Comparison of ENCODE assay signal across 8 cellular contexts in genomic region chr5:110441035-110441434, GRCh38.
DNase-seq lines count a peak whose midpoint lies in the region; ATAC-seq and TF ChIP-seq lines count a peak whose summit lies in the region.

No MANE protein-coding gene starts in this region.

- in situ Hi-C loops in astrocyte of the spinal cord (cut with HindIII; ENCODE audit: low sequenced_read_pairs) = no loop called here

- no peaks in the 10 kb centered on the region for H3K9me3 ChIP-seq in osteoblast (ENCODE audit: low read depth, low read length)

- no peak overlapping the region for H2AFZ ChIP-seq in osteoblast (ENCODE audit: low read length)

- no peaks in the 10 kb centered on the region for H3K27me3 ChIP-seq in osteoblast (ENCODE audit: insufficient read depth, low read length)

- TF ChIP-seq CTCF in astrocyte of the spinal cord (IDR thresholded peaks at IDR 0.05; ENCODE audit: low read depth, low read length) (peak; percentile 67), osteoblast (IDR thresholded peaks at IDR 0.05; ENCODE audit: extremely low read depth, low read depth, low read length) (peak; percentile 54)

- no peaks in the 10 kb centered on the region for H3K36me3 ChIP-seq in osteoblast (ENCODE audit: insufficient read depth, low read length)

- H4K20me1 ChIP-seq in osteoblast (ENCODE audit: insufficient read depth, low read length) = no peaks in the 10 kb centered on the region

- peak; percentile 68 for ATAC-seq in GM21367 (IDR thresholded peaks at IDR 0.05; ENCODE audit: unreplicated experiment)

- no peak overlapping the region for H3K4me3 ChIP-seq in astrocyte of the spinal cord (ENCODE audit: low read depth, low read length)
- H3K4me3 ChIP-seq in osteoblast (ENCODE audit: insufficient read depth, low read length) = no peak overlapping the region

- DNase-seq in EH (ENCODE audit: low read depth) (peak; percentile 21), Kasumi-1 (lab: John Stamatoyannopoulos, UW) (peak; percentile 41 to 44), astrocyte of the spinal cord (ENCODE audit: low read depth, low spot score) (peak; percentile 59), osteoblast (ENCODE audit: insufficient read length, low spot score, missing footprints) (no peak), NCI-H2107 treated with DMSO at 0.1 percent for 48 hours (lab: John Stamatoyannopoulos, UW; ENCODE audit: unreplicated experiment) (no peak), dermis blood vessel endothelial cell (no peak), NCI-H2227 (lab: John Stamatoyannopoulos, UW; ENCODE audit: unreplicated experiment) (no peak)

- H3K4me1 ChIP-seq in osteoblast (ENCODE audit: insufficient read depth, low read length) = no peaks in the 10 kb centered on the region

- H3K79me2 ChIP-seq in osteoblast (ENCODE audit: insufficient read depth, low read length) = no peaks in the 10 kb centered on the region

- H3K27ac ChIP-seq in osteoblast (ENCODE audit: low read depth, low read length) = no peak overlapping the region

- no peak overlapping the region for H3K4me2 ChIP-seq in osteoblast (ENCODE audit: insufficient read depth, low read length)

Comparison
In these comparisons a context has a peak if more than half of its experiments do, and no peak if none do; other contexts are left out.
1. DNase-seq: peak in EH (single experiment), Kasumi-1 (2 of 2) and astrocyte of the spinal cord (single experiment); none in osteoblast (single experiment), NCI-H2107 treated with DMSO at 0.1 percent for 48 hours (single experiment), dermis blood vessel endothelial cell (single experiment) and NCI-H2227 (single experiment).